In genomic region chr4:101198741-101199339, GRCh38 we compare ENCODE assay signal across 12 cellular contexts.
A peak's percentile ranks its signal among the peaks of the same experiment; 100 is the strongest.
DNase-seq lines count a peak whose midpoint lies in the region; ATAC-seq and TF ChIP-seq lines count a peak whose summit lies in the region.
"Had no signal": no experiment of that assay in that cellular context is flagged by ENCODE, and none has a peak within 500 bp of the region (broad histone marks: within the 10 kb centered on the region; RNA-seq: fewer than 3 reads in every experiment).

No MANE protein-coding gene starts in this region.

- H3K27me3 ChIP-seq in right lobe of liver: no peaks in the 10 kb centered on the region
- no peaks in the 10 kb centered on the region for H3K27me3 ChIP-seq in tibial artery
- H3K27me3 ChIP-seq: dorsolateral prefrontal cortex had no signal

- H3K9me3 Mint-ChIP-seq in activated CD4-positive, alpha-beta T cell treated with anti-CD3 and anti-CD28 coated beads, Interleukin-2, amount 10 ng/mL, durations not matched to agents 24 days and 14 days: no peaks in the 10 kb centered on the region

- no peaks in the 10 kb centered on the region for H3K9me3 ChIP-seq in right lobe of liver
- H3K9me3 ChIP-seq in tibial artery: no peaks in the 10 kb centered on the region

- H3K4me3 ChIP-seq in right lobe of liver: no peak overlapping the region
- H3K4me3 ChIP-seq in tibial artery: no peak overlapping the region
- H3K4me3 ChIP-seq: dorsolateral prefrontal cortex had no signal

- H3K36me3 Mint-ChIP-seq in activated CD4-positive, alpha-beta T cell treated with anti-CD3 and anti-CD28 coated beads, Interleukin-2, amount 10 ng/mL, durations not matched to agents 24 days and 14 days (ENCODE audit: low read depth): peaks cover 5% of the 10 kb centered on the region

- H3K4me1 Mint-ChIP-seq in activated CD4-positive, alpha-beta T cell treated with anti-CD3 and anti-CD28 coated beads, Interleukin-2, amount 10 ng/mL, durations not matched to agents 24 days and 14 days: peaks cover 15% of the 10 kb centered on the region

- intact Hi-C loops in right lobe of liver (cut with DNase I) (no loop called here), tibial artery (cut with DNase I; ENCODE audit: low total_unique reads) (no loop called here)
- intact Hi-C loops in activated CD4-positive, alpha-beta T cell treated with anti-CD3 and anti-CD28 coated beads, Interleukin-2, amount 10 ng/mL, durations not matched to agents 24 days and 14 days (cut with micrococcal nuclease): no loop called here

- no peak for TF ChIP-seq POLR2A in right lobe of liver (IDR thresholded peaks at IDR 0.05)

- H3K4me3 Mint-ChIP-seq in activated CD4-positive, alpha-beta T cell treated with anti-CD3 and anti-CD28 coated beads, Interleukin-2, amount 10 ng/mL, durations not matched to agents 24 days and 14 days: no peak overlapping the region

- peaks cover 9% of the 10 kb centered on the region for H3K27me3 Mint-ChIP-seq in activated CD4-positive, alpha-beta T cell treated with anti-CD3 and anti-CD28 coated beads, Interleukin-2, amount 10 ng/mL, durations not matched to agents 24 days and 14 days

- no peak for TF ChIP-seq CTCF in right lobe of liver (IDR thresholded peaks at IDR 0.05)
- TF ChIP-seq CTCF in tibial artery (IDR thresholded peaks at IDR 0.05): no peak

- peak; percentile 78 to 92 (median 84) for ATAC-seq in right lobe of liver
- no peak for ATAC-seq in GM21526 (IDR thresholded peaks at IDR 0.05; ENCODE audit: low FRiP score, unreplicated experiment)

- WGBS in right lobe of liver (ENCODE audit: insufficient coverage, low coverage, low lambda C conversion rate, missing lambda C conversion rate): 11% methylated on average over 4 of the region's 4 CpGs

- H3K27ac ChIP-seq in right lobe of liver (no peak overlapping the region), tibial artery (no peak overlapping the region)

- DNase-seq in DMS 273 treated with DMSO at 0.1 percent for 48 hours (lab: John Stamatoyannopoulos, UW) (peak; percentile 7), NCI-H1417 (lab: John Stamatoyannopoulos, UW) (peak in 2 of 3 experiments; percentile 60 to 83), NCI-H524 treated with DMSO at 0.1 percent for 48 hours (lab: John Stamatoyannopoulos, UW) (peak; percentile 19), right lobe of liver (peak in 1 of 3 donors; percentile 46), tibial artery (no peak), putamen (ENCODE audit: low spot score) (no peak)
- no peak for DNase-seq in activated CD4-positive, alpha-beta T cell treated with anti-CD3 and anti-CD28 coated beads, Interleukin-2, amount 10 ng/mL, durations not matched to agents 24 days and 14 days
- DNase-seq: activated CD4-positive, alpha-beta T cell treated with anti-CD3 and anti-CD28 coated beads, Interleukin-2, amount 50 U/mL, for 48 hours; anterior cingulate cortex; HCEC 1CT had no signal

- H3K27ac Mint-ChIP-seq in activated CD4-positive, alpha-beta T cell treated with anti-CD3 and anti-CD28 coated beads, Interleukin-2, amount 10 ng/mL, durations not matched to agents 24 days and 14 days: no peak overlapping the region

- H3K36me3 ChIP-seq in right lobe of liver (no peaks in the 10 kb centered on the region), tibial artery (peaks cover 0 to 6% (median 0%) of the 10 kb centered on the region in 3 donors)

- H3K4me1 ChIP-seq in right lobe of liver (peaks cover 0 to 28% (median 15%) of the 10 kb centered on the region in 4 donors), tibial artery (peaks cover 0 to 26% (median 9%) of the 10 kb centered on the region in 4 donors)

Comparison
In these comparisons a context has a peak if more than half of its experiments do, and no peak if none do; other contexts are left out.
1. DNase-seq: peak in DMS 273 treated with DMSO at 0.1 percent for 48 hours (single experiment), NCI-H1417 (2 of 3) and NCI-H524 treated with DMSO at 0.1 percent for 48 hours (single experiment); none in activated CD4-positive, alpha-beta T cell treated with anti-CD3 and anti-CD28 coated beads, Interleukin-2, amount 10 ng/mL, durations not matched to agents 24 days and 14 days (single experiment), tibial artery (0 of 2) and putamen (single experiment).